In the genomic region with DNA sequence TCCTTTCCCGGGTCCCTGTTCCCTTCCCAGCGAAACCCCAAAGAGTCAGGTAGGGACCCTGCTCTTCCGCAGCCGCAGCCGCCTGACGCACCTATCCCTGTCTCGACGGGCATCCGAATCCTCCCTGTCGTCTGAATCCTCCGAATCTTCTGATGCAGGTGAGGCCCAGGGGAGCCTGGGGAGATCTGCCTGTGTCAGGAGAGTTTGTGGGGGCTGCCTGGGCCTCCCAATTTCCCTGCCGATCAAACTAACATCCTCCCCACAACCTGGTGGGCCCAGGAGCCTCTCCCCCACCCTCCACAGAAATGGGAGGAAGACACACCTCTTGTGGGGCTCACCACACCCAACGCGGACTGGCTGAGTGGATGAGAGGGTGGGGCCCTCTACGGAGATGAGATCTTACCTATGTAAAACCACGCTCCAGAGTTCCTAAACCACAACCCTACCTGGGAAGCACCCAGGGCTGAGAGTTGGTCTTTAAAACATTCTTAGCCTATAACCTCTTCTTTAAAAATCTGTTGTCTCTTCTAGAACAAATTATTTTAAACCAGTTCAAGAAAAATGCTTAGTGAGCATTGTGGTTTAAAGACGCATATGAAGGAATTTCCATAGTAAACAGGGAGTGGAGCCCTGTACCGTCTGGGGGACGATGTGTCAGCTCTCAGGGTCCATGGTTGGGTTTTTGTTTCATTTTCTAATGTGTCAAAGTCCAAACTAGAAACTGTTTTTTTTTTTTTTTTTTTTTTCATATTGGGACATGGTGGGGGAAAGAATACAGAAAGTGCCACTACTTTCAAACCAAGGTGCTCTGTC, we compare ENCODE assay signal across 8 cellular contexts. TPM values are rescaled to one million over a fixed set of nuclear protein-coding genes. Genes with fewer than 3 reads are reported as not detected.
DNase-seq lines count a peak whose midpoint lies in the region; ATAC-seq and TF ChIP-seq lines count a peak whose summit lies in the region.

No MANE protein-coding gene starts in this region.

- H3K4me3 Mint-ChIP-seq in naive B cell, result peak overlapping the region; percentile 75 to 95 (median 90)

- H3K9me3 ChIP-seq in breast epithelium, result no peaks in the 10 kb centered on the region

- H3K27ac ChIP-seq in breast epithelium, result peak overlapping the region; percentile 26 to 97

- no peak for ATAC-seq in naive B cell (ENCODE audit: low read depth in 2 of 2)
- no peak for ATAC-seq in HG02884 (IDR thresholded peaks at IDR 0.05; ENCODE audit: unreplicated experiment)
- ATAC-seq in HG02840 (IDR thresholded peaks at IDR 0.05; ENCODE audit: low FRiP score, unreplicated experiment), result no peak

- peak overlapping the region; percentile 55 for H3K4me3 ChIP-seq in GM12875 (ENCODE audit: low read depth, low read length)
- peak overlapping the region; percentile 59 to 93 (median 69) for H3K4me3 ChIP-seq in breast epithelium

- peaks cover 50 to 69% (median 66%) of the 10 kb centered on the region in 3 donors for H3K4me1 Mint-ChIP-seq in naive B cell

- H3K36me3 ChIP-seq in breast epithelium, result no peaks in the 10 kb centered on the region

- TF ChIP-seq CTCF in GM12875 (IDR thresholded peaks at IDR 0.05; ENCODE audit: borderline replicate concordance, insufficient read depth, low read depth, low read length) (no peak), breast epithelium (IDR thresholded peaks at IDR 0.05) (no peak)

- DNase-seq in NCI-H526 treated with DMSO at 0.1 percent for 48 hours (lab: John Stamatoyannopoulos, UW) (peak; percentile 74), breast epithelium (ENCODE audit: low spot score in 2 of 2) (no peak), naive B cell (no peak), AML-193 (lab: John Stamatoyannopoulos, UW) (no peak), RKO (ENCODE audit: low spot score) (no peak)

- intact Hi-C loops in breast epithelium (cut with DNase I; ENCODE audit: low total_unique reads), result no loop called here

- no peaks in the 10 kb centered on the region for H3K27me3 ChIP-seq in breast epithelium

- H3K4me1 ChIP-seq in breast epithelium, result peaks cover 0 to 12% of the 10 kb centered on the region in 2 donors

- H3K27ac Mint-ChIP-seq in naive B cell, result peak overlapping the region; percentile 74 to 100 (median 98)

- TF ChIP-seq POLR2A in breast epithelium (IDR thresholded peaks at IDR 0.05), result no peak

- peaks cover 5 to 8% of the 10 kb centered on the region in 2 donors for H3K36me3 Mint-ChIP-seq in naive B cell

- peaks cover 0 to 3% (median 0%) of the 10 kb centered on the region in 7 donors for H3K9me3 Mint-ChIP-seq in naive B cell

- no peaks in the 10 kb centered on the region for H3K27me3 Mint-ChIP-seq in naive B cell

RNA-seq across cellular contexts. Expression of a gene that starts 1.7 kb away (rescaled TPM):
- 10 to 100 TPM; 18.1 to 25.0 (median 22.0) TPM for total RNA-seq in breast epithelium
- 10 to 100 TPM; 13.0 to 22.1 (median 19.5) TPM for polyA plus RNA-seq in naive B cell (ENCODE audit: low read depth in 6 of 6)

RNA-seq across cellular contexts. Expression of a gene that starts 11.3 kb away (rescaled TPM):
- total RNA-seq in breast epithelium, result 10 to 100 TPM; 55.5 to 69.8 (median 68.2) TPM
- polyA plus RNA-seq in naive B cell (ENCODE audit: low read depth in 6 of 6), result 1 to 10 TPM in 5 of 6 donors, under 1 TPM in 1; 0.27 to 2.2 (median 1.6) TPM

RNA-seq across cellular contexts. Expression of a gene that starts 16.6 kb away (rescaled TPM):
- under 1 TPM in 2 of 3 donors, not detected in 1; 0.33 to 0.88 TPM for total RNA-seq in breast epithelium
- polyA plus RNA-seq in naive B cell (ENCODE audit: low read depth in 6 of 6), result not detected

RNA-seq across cellular contexts. Expression of a gene that starts 22.5 kb away (rescaled TPM):
- 10 to 100 TPM; 11.1 to 13.8 (median 11.8) TPM for total RNA-seq in breast epithelium
- 10 to 100 TPM; 11.1 to 33.6 (median 13.5) TPM for polyA plus RNA-seq in naive B cell (ENCODE audit: low read depth in 6 of 6)

RNA-seq across cellular contexts. Expression of a gene that starts 30.2 kb away (rescaled TPM):
- total RNA-seq in breast epithelium, result 10 to 100 TPM; 12.3 to 29.3 (median 15.7) TPM
- polyA plus RNA-seq in naive B cell (ENCODE audit: low read depth in 6 of 6), result 10 to 100 TPM; 17.3 to 24.9 (median 20.8) TPM
